In genomic region chr1:2810281-2810680, GRCh38 we compare ENCODE assay signal across 33 cellular contexts.
"Had no signal": no experiment of that assay in that cellular context is flagged by ENCODE, and none has a peak within 500 bp of the region (broad histone marks: within the 10 kb centered on the region; RNA-seq: fewer than 3 reads in every experiment).

No MANE protein-coding gene starts in this region.

- H3K9me3 Mint-ChIP-seq: activated B cell treated with CpG ODN at 0.5 μM for 24 hours; activated CD4-positive, alpha-beta memory T cell treated with anti-CD3 and anti-CD28 coated beads for 36 hours; activated CD4-positive, alpha-beta T cell treated with anti-CD3 and anti-CD28 coated beads, Interleukin-2, amount 10 ng/mL, durations not matched to agents 24 days and 14 days; activated naive CD4-positive, alpha-beta T cell treated with anti-CD3 and anti-CD28 coated beads, Interleukin-2, amount 50 U/mL, for 72 hours; activated naive CD8-positive, alpha-beta T cell treated with anti-CD3 and anti-CD28 coated beads for 36 hours; activated T-cell treated with anti-CD3 and anti-CD28 coated beads, Interleukin-2, amount 50 U/mL, for 24 hours; activated T-helper 2 cell treated with anti-CD3 and anti-CD28 coated beads, Interferon-gamma antibody, Interleukin-2, Interleukin-4, amounts not matched to agents 10 μg/mL and 5 μg/mL and 100 μg/mL, durations not matched to agents 14 hours and 24 hours and 36 hours; T-helper 2 cell treated with Interferon-gamma antibody and Interleukin-4, amounts not matched to agents 5 μg/mL and 100 μg/mL, for 36 hours had no signal

- DNase-seq: activated B cell treated with CpG ODN at 0.5 μM for 24 hours; activated CD4-positive, alpha-beta memory T cell treated with anti-CD3 and anti-CD28 coated beads for 36 hours; activated CD4-positive, alpha-beta T cell treated with anti-CD3 and anti-CD28 coated beads for 4 hours; activated CD4-positive, alpha-beta T cell treated with anti-CD3 and anti-CD28 coated beads, Interleukin-2, amount 10 ng/mL, durations not matched to agents 24 days and 14 days; activated CD4-positive, alpha-beta T cell treated with anti-CD3 and anti-CD28 coated beads, Interleukin-2, amount 50 U/mL, for 1 hour; activated CD4-positive, alpha-beta T cell treated with anti-CD3 and anti-CD28 coated beads, Interleukin-2, amount 50 U/mL, for 4 hours; activated CD4-positive, CD25-positive, alpha-beta regulatory T cell treated with anti-CD3 and anti-CD28 coated beads, Interleukin-2, amount 50 U/mL, for 72 hours; activated CD8-positive, alpha-beta memory T cell treated with anti-CD3 and anti-CD28 coated beads for 24 hours; activated CD8-positive, alpha-beta memory T cell treated with anti-CD3 and anti-CD28 coated beads, Interleukin-2, amount 10 ng/mL, durations not matched to agents 7 days and 5 days; activated CD8-positive, alpha-beta memory T cell treated with anti-CD3 and anti-CD28 coated beads, Interleukin-2, amount 50 U/mL, for 48 hours; activated CD8-positive, alpha-beta T cell treated with anti-CD3 and anti-CD28 coated beads, Interleukin-2, amount 10 ng/mL, durations not matched to agents 7 days and 5 days; activated effector memory CD4-positive, alpha-beta T cell treated with Interleukin-2 at 50 U/mL for 16 hours; activated gamma-delta T cell; activated naive CD4-positive, alpha-beta T cell treated with anti-CD3 and anti-CD28 coated beads, Interleukin-2, amount 50 U/mL, for 16 hours; activated naive CD4-positive, alpha-beta T cell treated with Interleukin-2 at 50 U/mL for 16 hours; activated naive CD8-positive, alpha-beta T cell treated with anti-CD3 and anti-CD28 coated beads for 36 hours; activated T-cell treated with anti-CD3 and anti-CD28 coated beads, Interleukin-2, amount 50 U/mL, for 24 hours; activated T-cell treated with anti-CD3 and anti-CD28 coated beads, Interleukin-2, amount 50 U/mL, for 48 hours; adrenal gland; amniotic stem cell; aorta; body of pancreas; brain microvascular endothelial cell; central memory CD4-positive, alpha-beta T cell; T-helper 1 cell; T-helper 2 cell; T-helper 9 cell had no signal

- H3K36me3 Mint-ChIP-seq: activated CD4-positive, alpha-beta memory T cell treated with anti-CD3 and anti-CD28 coated beads for 36 hours; activated CD8-positive, alpha-beta memory T cell treated with anti-CD3 and anti-CD28 coated beads, Interleukin-2, amount 10 ng/mL, durations not matched to agents 7 days and 5 days; activated naive CD4-positive, alpha-beta T cell treated with anti-CD3 and anti-CD28 coated beads, Interleukin-2, amount 50 U/mL, for 72 hours; activated naive CD8-positive, alpha-beta T cell treated with anti-CD3 and anti-CD28 coated beads for 36 hours had no signal

- H3K27me3 Mint-ChIP-seq: activated B cell treated with CpG ODN at 0.5 μM for 24 hours; activated CD4-positive, alpha-beta T cell treated with anti-CD3 and anti-CD28 coated beads, Interleukin-2, amount 10 ng/mL, durations not matched to agents 24 days and 14 days; activated CD8-positive, alpha-beta memory T cell treated with anti-CD3 and anti-CD28 coated beads, Interleukin-2, amount 10 ng/mL, durations not matched to agents 7 days and 5 days had no signal

- H3K4me1 Mint-ChIP-seq: activated B cell treated with CpG ODN at 0.5 μM for 24 hours; activated CD4-positive, alpha-beta T cell treated with anti-CD3 and anti-CD28 coated beads, Interleukin-2, amount 10 ng/mL, durations not matched to agents 24 days and 14 days; activated CD8-positive, alpha-beta memory T cell treated with anti-CD3 and anti-CD28 coated beads, Interleukin-2, amount 10 ng/mL, durations not matched to agents 7 days and 5 days; activated naive CD8-positive, alpha-beta T cell treated with anti-CD3 and anti-CD28 coated beads for 36 hours had no signal

- H3K36me3 ChIP-seq: adrenal gland, brain microvascular endothelial cell, breast epithelium had no signal

- H3K27me3 ChIP-seq: brain microvascular endothelial cell had no signal

- H3K27ac ChIP-seq: adrenal gland, body of pancreas, brain microvascular endothelial cell, breast epithelium, VCaP had no signal

- H3K4me3 Mint-ChIP-seq: activated B cell treated with CpG ODN at 0.5 μM for 24 hours; activated CD4-positive, alpha-beta memory T cell treated with anti-CD3 and anti-CD28 coated beads for 36 hours; activated CD4-positive, alpha-beta T cell treated with anti-CD3 and anti-CD28 coated beads, Interleukin-2, amount 10 ng/mL, durations not matched to agents 24 days and 14 days; activated CD8-positive, alpha-beta memory T cell treated with anti-CD3 and anti-CD28 coated beads, Interleukin-2, amount 10 ng/mL, durations not matched to agents 7 days and 5 days; activated CD8-positive, alpha-beta T cell treated with anti-CD3 and anti-CD28 coated beads, Interleukin-2, amount 10 ng/mL, durations not matched to agents 7 days and 5 days; activated naive CD8-positive, alpha-beta T cell treated with anti-CD3 and anti-CD28 coated beads for 36 hours; activated T-cell treated with anti-CD3 and anti-CD28 coated beads, Interleukin-2, amount 50 U/mL, for 24 hours; T-helper 1 cell treated with Interleukin-12 subunit alpha and Interleukin-12 subunit beta and Interleukin-4 antibody, amounts not matched to agents 30 μg/mL and 1 μg/mL, for 36 hours; T-helper 2 cell treated with Interferon-gamma antibody and Interleukin-4, amounts not matched to agents 5 μg/mL and 100 μg/mL, for 36 hours had no signal

- H3K4me1 ChIP-seq: adrenal gland, breast epithelium had no signal

- H3K27ac Mint-ChIP-seq: activated B cell treated with CpG ODN at 0.5 μM for 24 hours; activated CD4-positive, alpha-beta memory T cell treated with anti-CD3 and anti-CD28 coated beads for 36 hours; activated CD4-positive, alpha-beta T cell treated with anti-CD3 and anti-CD28 coated beads, Interleukin-2, amount 10 ng/mL, durations not matched to agents 24 days and 14 days; activated CD8-positive, alpha-beta memory T cell treated with anti-CD3 and anti-CD28 coated beads, Interleukin-2, amount 10 ng/mL, durations not matched to agents 7 days and 5 days; activated CD8-positive, alpha-beta T cell treated with anti-CD3 and anti-CD28 coated beads, Interleukin-2, amount 10 ng/mL, durations not matched to agents 7 days and 5 days; activated naive CD4-positive, alpha-beta T cell treated with anti-CD3 and anti-CD28 coated beads, Interleukin-2, amount 50 U/mL, for 72 hours; activated naive CD8-positive, alpha-beta T cell treated with anti-CD3 and anti-CD28 coated beads for 36 hours; activated T-cell treated with anti-CD3 and anti-CD28 coated beads, Interleukin-2, amount 50 U/mL, for 24 hours; activated T-helper 2 cell treated with anti-CD3 and anti-CD28 coated beads, Interferon-gamma antibody, Interleukin-2, Interleukin-4, amounts not matched to agents 10 μg/mL and 5 μg/mL and 100 μg/mL, durations not matched to agents 14 hours and 24 hours and 36 hours; T-helper 1 cell treated with Interleukin-12 subunit alpha and Interleukin-12 subunit beta and Interleukin-4 antibody, amounts not matched to agents 30 μg/mL and 1 μg/mL, for 36 hours; T-helper 2 cell treated with Interferon-gamma antibody and Interleukin-4, amounts not matched to agents 5 μg/mL and 100 μg/mL, for 36 hours had no signal

- ATAC-seq: activated CD8-positive, alpha-beta memory T cell treated with anti-CD3 and anti-CD28 coated beads, Interleukin-2, amount 10 ng/mL, durations not matched to agents 7 days and 5 days; activated CD8-positive, alpha-beta T cell treated with anti-CD3 and anti-CD28 coated beads, Interleukin-2, amount 10 ng/mL, durations not matched to agents 7 days and 5 days; activated naive CD4-positive, alpha-beta T cell treated with anti-CD3 and anti-CD28 coated beads, Interleukin-2, amount 50 U/mL, for 72 hours; body of pancreas had no signal

- H3K9me3 ChIP-seq: adrenal gland, body of pancreas had no signal

- H3K4me3 ChIP-seq: adrenal gland, body of pancreas, breast epithelium had no signal
